8 cellular contexts compared by ENCODE assay signal in the genomic region with DNA sequence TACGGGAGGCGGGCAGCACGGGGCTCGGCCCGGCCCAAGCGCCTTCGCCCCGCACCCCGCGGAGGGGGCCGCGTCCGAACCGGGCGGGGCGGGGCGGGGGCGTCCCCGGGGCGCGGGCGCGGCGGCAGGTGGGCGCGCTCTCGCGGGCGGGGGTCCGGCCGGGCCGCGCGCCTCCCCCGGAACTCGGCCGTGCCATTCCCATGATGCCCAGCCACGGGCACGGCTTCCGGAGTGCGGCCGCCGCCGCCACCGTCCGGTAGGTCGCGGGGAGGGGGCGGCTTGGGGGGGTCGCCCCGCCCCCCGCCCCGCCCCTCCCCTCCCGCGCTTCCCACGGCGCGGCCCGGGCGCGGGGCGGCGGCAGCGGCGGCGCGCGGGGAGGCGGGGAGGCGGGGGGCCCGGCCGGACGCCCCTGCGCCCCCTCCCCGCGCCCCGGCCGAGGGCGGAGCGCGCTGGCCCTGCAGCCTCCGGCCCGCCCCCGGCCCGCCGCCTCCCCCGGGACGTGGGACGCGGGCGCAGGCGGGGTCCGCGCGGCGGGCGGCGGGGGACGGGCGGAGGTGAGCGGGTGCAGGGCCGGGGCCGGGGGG. TPM values are rescaled to one million over a fixed set of nuclear protein-coding genes. Genes with fewer than 3 reads are reported as not detected.
DNase-seq lines count a peak whose midpoint lies in the region; ATAC-seq, FAIRE-seq and TF ChIP-seq lines count a peak whose summit lies in the region.

A gene with protein sequence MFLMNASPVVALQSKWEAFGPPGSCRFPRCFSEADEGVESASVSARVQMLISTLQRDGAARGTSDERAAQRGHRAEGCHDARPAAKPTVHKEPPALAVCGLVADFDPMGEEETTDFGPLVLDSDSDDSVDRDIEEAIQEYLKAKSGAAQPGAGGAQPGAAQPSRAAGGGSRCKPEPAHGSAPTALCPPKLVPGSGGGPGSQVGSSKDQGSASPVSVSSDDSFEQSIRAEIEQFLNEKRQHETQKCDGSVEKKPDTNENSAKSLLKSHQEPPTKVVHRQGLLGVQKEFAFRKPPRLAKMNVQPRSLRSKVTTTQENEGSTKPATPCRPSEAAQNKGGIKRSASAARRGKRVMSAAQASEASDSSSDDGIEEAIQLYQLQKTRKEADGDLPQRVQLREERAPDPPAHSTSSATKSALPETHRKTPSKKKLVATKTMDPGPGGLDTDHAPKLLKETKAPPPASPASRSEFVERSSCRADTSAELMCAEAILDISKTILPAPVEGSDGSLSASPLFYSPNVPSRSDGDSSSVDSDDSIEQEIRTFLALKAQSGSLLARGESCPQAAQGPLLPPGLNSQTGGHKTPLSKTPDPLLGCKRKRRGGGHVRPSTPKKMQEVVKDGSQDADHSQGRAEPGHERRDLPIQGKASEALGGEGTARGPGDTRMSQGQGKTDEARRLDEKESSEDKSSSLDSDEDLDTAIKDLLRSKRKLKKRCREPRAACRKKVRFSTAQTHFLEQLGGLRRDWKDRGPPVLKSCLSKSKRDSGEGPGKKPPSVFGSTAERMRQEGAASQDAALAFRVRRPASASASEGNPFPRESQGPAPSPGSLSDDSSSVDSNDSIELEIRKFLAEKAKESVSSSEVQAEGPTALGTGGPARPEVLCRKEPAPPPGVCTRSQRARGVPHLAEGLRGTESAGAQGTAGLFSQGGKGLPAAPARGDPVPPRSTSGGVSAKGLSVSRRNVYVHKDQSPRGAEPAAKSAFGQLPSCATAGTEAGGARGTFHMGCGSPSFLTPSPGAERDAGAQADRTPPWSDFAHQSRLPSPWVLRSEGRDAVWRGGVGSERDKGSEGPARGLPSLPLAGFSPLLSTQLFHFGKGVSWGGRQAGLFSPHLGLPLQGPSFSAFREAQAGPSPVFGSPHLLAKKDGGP (N-terminal part only) (plus strand): TSS at position 314 of the 584 bp plus-strand sequence. CDS start 4,729 bp downstream, outside the sequence.

- no CpG with 5 or more reads among the region's 103 CpGs for WGBS in suprapubic skin

- intact Hi-C loops in CD8-positive, alpha-beta T cell (cut with DNase I, micrococcal nuclease), result no loop called here

- peak within 1 kb of the TSS; percentile 87 for H3K4me3 Mint-ChIP-seq in CD8-positive, alpha-beta T cell
- peak within 1 kb of the TSS; percentile 88 to 93 (median 92) for H3K4me3 Mint-ChIP-seq in IgD-negative memory B cell

- FAIRE-seq in bronchial epithelial cell (lab: Jason Lieb, UNC), result no peak

- CTCF ChIA-PET in CD8-positive, alpha-beta T cell (lab: Charles Lee), result no interaction called here

- no peaks in the 10 kb centered on the region for H3K36me3 ChIP-seq in CD8-positive, alpha-beta T cell (ENCODE audit: insufficient read depth, low read length)
- peaks cover 3% of the 10 kb centered on the region for H3K36me3 ChIP-seq in bronchial epithelial cell (ENCODE audit: control insufficient read depth, insufficient read depth, low read length)
- H3K36me3 ChIP-seq in suprapubic skin, result peaks cover 6% of the 10 kb centered on the region

- no peak for TF ChIP-seq CTCF in CD8-positive, alpha-beta T cell (IDR thresholded peaks at IDR 0.05)
- TF ChIP-seq CTCF in bronchial epithelial cell (IDR thresholded peaks at IDR 0.05; ENCODE audit: insufficient read depth, low read length, severe bottlenecking), result no peak
- no peak for TF ChIP-seq CTCF in suprapubic skin (IDR thresholded peaks at IDR 0.05)

- peaks cover 16% of the 10 kb centered on the region for H3K27me3 ChIP-seq in CD8-positive, alpha-beta T cell (ENCODE audit: insufficient read depth, low read length)
- no peaks in the 10 kb centered on the region for H3K27me3 ChIP-seq in bronchial epithelial cell (ENCODE audit: control insufficient read depth, insufficient read depth, low read length)
- no peaks in the 10 kb centered on the region for H3K27me3 ChIP-seq in suprapubic skin

- H3K4me1 ChIP-seq in CD8-positive, alpha-beta T cell (ENCODE audit: insufficient read depth, low read length), result peaks cover 10% of the 10 kb centered on the region
- peaks cover 15% of the 10 kb centered on the region for H3K4me1 ChIP-seq in suprapubic skin

- TF ChIP-seq POLR2A in suprapubic skin (IDR thresholded peaks at IDR 0.05), result no peak

- peaks cover 9% of the 10 kb centered on the region for H3K4me1 Mint-ChIP-seq in CD8-positive, alpha-beta T cell (ENCODE audit: low read depth)
- H3K4me1 Mint-ChIP-seq in IgD-negative memory B cell, result peaks cover 7 to 17% (median 7%) of the 10 kb centered on the region in 3 donors

- H3K4me3 ChIP-seq in CD8-positive, alpha-beta T cell (ENCODE audit: low read depth, low read length), result peak within 1 kb of the TSS; percentile 53
- H3K4me3 ChIP-seq in bronchial epithelial cell (ENCODE audit: low read depth, low read length), result peak within 1 kb of the TSS; percentile 81
- peak within 1 kb of the TSS; percentile 83 for H3K4me3 ChIP-seq in suprapubic skin

- no peaks in the 10 kb centered on the region for H3K9me3 ChIP-seq in CD8-positive, alpha-beta T cell (ENCODE audit: low read length)
- no peaks in the 10 kb centered on the region for H3K9me3 ChIP-seq in suprapubic skin

- peaks cover 51% of the 10 kb centered on the region for H3K27me3 Mint-ChIP-seq in CD8-positive, alpha-beta T cell (ENCODE audit: low read depth)
- peaks cover 15% of the 10 kb centered on the region for H3K27me3 Mint-ChIP-seq in IgD-negative memory B cell

- peak; percentile 33 for ATAC-seq in CD8-positive, alpha-beta T cell
- peak; percentile 48 for ATAC-seq in left lobe of liver
- no peak for ATAC-seq in HG03108 (IDR thresholded peaks at IDR 0.05; ENCODE audit: unreplicated experiment)
- no peak for ATAC-seq in GM19324 (IDR thresholded peaks at IDR 0.05; ENCODE audit: low FRiP score, unreplicated experiment)
- no peak for ATAC-seq in HG03565 (IDR thresholded peaks at IDR 0.05; ENCODE audit: unreplicated experiment)

- no peaks in the 10 kb centered on the region for H3K36me3 Mint-ChIP-seq in CD8-positive, alpha-beta T cell
- no peaks in the 10 kb centered on the region for H3K36me3 Mint-ChIP-seq in IgD-negative memory B cell

- no peaks in the 10 kb centered on the region for H3K9me3 Mint-ChIP-seq in CD8-positive, alpha-beta T cell
- H3K9me3 Mint-ChIP-seq in IgD-negative memory B cell, result no peaks in the 10 kb centered on the region

- POLR2A ChIA-PET in CD8-positive, alpha-beta T cell (lab: Charles Lee), result no interaction called here

- no peak for DNase-seq in CD8-positive, alpha-beta T cell
- no peak for DNase-seq in bronchial epithelial cell (ENCODE audit: low read depth)
- no peak for DNase-seq in left lobe of liver (ENCODE audit: low spot score)
- no peak for DNase-seq in suprapubic skin (ENCODE audit: low spot score in 2 of 2)

- no peak within 1 kb of the TSS for H3K27ac ChIP-seq in CD8-positive, alpha-beta T cell (ENCODE audit: low read depth, low read length)
- peak within 1 kb of the TSS; percentile 51 for H3K27ac ChIP-seq in suprapubic skin

- H3K27ac Mint-ChIP-seq in CD8-positive, alpha-beta T cell, result no peak within 1 kb of the TSS
- H3K27ac Mint-ChIP-seq in IgD-negative memory B cell, result peak within 1 kb of the TSS in 2 of 3 donors; percentile 53 to 83

- TF ChIP-seq EP300 in suprapubic skin (IDR thresholded peaks at IDR 0.05), result no peak

RNA-seq across cellular contexts. Expression of the gene that starts here (rescaled TPM):
- under 1 TPM; 0.35 to 0.36 TPM for total RNA-seq in CD8-positive, alpha-beta T cell
- polyA plus RNA-seq in IgD-negative memory B cell, result 1.7 TPM
- 25.9 and 27.9 TPM in 2 replicates for total RNA-seq in bronchial epithelial cell
- 7.4 TPM for total RNA-seq in left lobe of liver
- total RNA-seq in suprapubic skin, result 10 to 100 TPM in 2 of 4 donors, 1 to 10 TPM in 2; 6.2 to 11.0 (median 9.0) TPM

Comparison
In these comparisons a context has a peak if more than half of its experiments do, and no peak if none do; other contexts are left out.
1. Peak in ATAC-seq and H3K4me3 ChIP-seq in CD8-positive, alpha-beta T cell; RNA of the gene not detected or under 1 TPM.